In genomic region chr10:102450374-102451104, GRCh38 we compare ENCODE assay signal across 1 cellular context.
A peak's percentile ranks its signal among the peaks of the same experiment; 100 is the strongest.
TF ChIP-seq lines count a peak whose summit lies in the region.

No MANE protein-coding gene starts in this region.

TF ChIP-seq in HepG2, 621 proteins besides CTCF, POLR2A, EP300 and RAD21 (continued from another document and continues in another):
- TF ChIP-seq SALL1 (CRISPR knock-in tag; IDR thresholded peaks at IDR 0.05) (peak; percentile 73; the same call in 1 of the 2 replicates), ZNF788 (CRISPR knock-in tag; IDR thresholded peaks at IDR 0.05; ENCODE audit: borderline replicate concordance) (peak; percentile 45; the same call in 1 of the 2 replicates), NCOA1 (CRISPR knock-in tag; IDR thresholded peaks at IDR 0.05) (no peak), AKNA (CRISPR knock-in tag; IDR thresholded peaks at IDR 0.05; ENCODE audit: borderline replicate concordance) (no peak), ATF4 (CRISPR knock-in tag; IDR thresholded peaks at IDR 0.05) (no peak), NFRKB (IDR thresholded peaks at IDR 0.05) (no peak), REPIN1 (CRISPR knock-in tag; IDR thresholded peaks at IDR 0.05; ENCODE audit: borderline replicate concordance, low read depth) (0 out of 2 replicates have a peak, but pooled peaks have one; percentile 49), PHF8 (CRISPR knock-in tag; IDR thresholded peaks at IDR 0.05) (peak; percentile 18; the same call in 1 of the 2 replicates), ZKSCAN1 (IDR thresholded peaks at IDR 0.05; ENCODE audit: low read length) (no peak), AGO1 (IDR thresholded peaks at IDR 0.05; ENCODE audit: low read depth, low read length, poor library complexity, severe bottlenecking) (no peak), ZNF609 (CRISPR knock-in tag; IDR thresholded peaks at IDR 0.05; ENCODE audit: borderline replicate concordance) (no peak), ZFP36L1 (CRISPR knock-in tag; IDR thresholded peaks at IDR 0.05) (no peak), MAFK (conservative IDR thresholded peaks at IDR 0.05 in 1 of 2, IDR thresholded peaks at IDR 0.05 in 1 of 2; ENCODE audit: low read length in 2 of 2) (no peak), ATF7 (IDR thresholded peaks at IDR 0.05) (no peak), ATF7 (CRISPR knock-in tag; IDR thresholded peaks at IDR 0.05) (no peak), RFXANK (CRISPR knock-in tag; IDR thresholded peaks at IDR 0.05) (no peak), KAT8 (CRISPR knock-in tag; IDR thresholded peaks at IDR 0.05) (peak; percentile 11; the same call in 1 of the 2 replicates), ZNF670 (CRISPR knock-in tag; IDR thresholded peaks at IDR 0.05; ENCODE audit: borderline replicate concordance) (no peak), ZNF12 (CRISPR knock-in tag; IDR thresholded peaks at IDR 0.05) (no peak), HES4 (CRISPR knock-in tag; IDR thresholded peaks at IDR 0.05; ENCODE audit: borderline replicate concordance) (peak; percentile 78; the same call in 1 of the 2 replicates), ZNF543 (CRISPR knock-in tag; IDR thresholded peaks at IDR 0.05) (no peak), ZNF672 (CRISPR knock-in tag; IDR thresholded peaks at IDR 0.05) (peak; percentile 92), GATAD1 (CRISPR knock-in tag; IDR thresholded peaks at IDR 0.05) (0 out of 2 replicates have a peak, but pooled peaks have one; percentile 6), POGK (CRISPR knock-in tag; conservative IDR thresholded peaks at IDR 0.05) (peak; percentile 46), SATB2 (CRISPR knock-in tag; IDR thresholded peaks at IDR 0.05) (no peak), ZNF441 (CRISPR knock-in tag; IDR thresholded peaks at IDR 0.05; ENCODE audit: borderline replicate concordance) (no peak), NR3C1 (CRISPR knock-in tag; IDR thresholded peaks at IDR 0.05) (no peak), FLYWCH1 (CRISPR knock-in tag; IDR thresholded peaks at IDR 0.05) (0 out of 2 replicates have a peak, but pooled peaks have one; percentile 64), RELA (CRISPR knock-in tag; IDR thresholded peaks at IDR 0.05) (no peak), KMT2B (CRISPR knock-in tag; IDR thresholded peaks at IDR 0.05) (0 out of 2 replicates have a peak, but pooled peaks have one; percentile 8), ZNF691 (CRISPR knock-in tag; IDR thresholded peaks at IDR 0.05; ENCODE audit: borderline replicate concordance, low read depth) (0 out of 2 replicates have a peak, but pooled peaks have one; percentile 57), IRX3 (CRISPR knock-in tag; IDR thresholded peaks at IDR 0.05; ENCODE audit: borderline replicate concordance, low read depth) (peak; percentile 90), PHF20 (CRISPR knock-in tag; IDR thresholded peaks at IDR 0.05) (no peak), GLI4 (CRISPR knock-in tag; IDR thresholded peaks at IDR 0.05; ENCODE audit: borderline replicate concordance) (no peak), ZBTB40 (IDR thresholded peaks at IDR 0.05) (no peak), ZBTB40 (CRISPR knock-in tag; IDR thresholded peaks at IDR 0.05) (peak; percentile 48; the same call in 1 of the 2 replicates), EZH2 (conservative IDR thresholded peaks at IDR 0.05; ENCODE audit: low read depth, low read length) (no peak), FOXK1 (CRISPR knock-in tag; IDR thresholded peaks at IDR 0.05; ENCODE audit: borderline replicate concordance, low read depth) (no peak), REL (CRISPR knock-in tag; conservative IDR thresholded peaks at IDR 0.05) (no peak), MXI1 (IDR thresholded peaks at IDR 0.05; ENCODE audit: borderline replicate concordance, low read depth, low read length) (peak; percentile 87; the same call in 1 of the 3 replicates)
